Comparison of ENCODE assay signal across 24 cellular contexts in genomic region chr4:148268835-148269234, GRCh38.
DNase-seq lines count a peak whose midpoint lies in the region; ATAC-seq, FAIRE-seq and TF ChIP-seq lines count a peak whose summit lies in the region.
"Had no signal": no experiment of that assay in that cellular context is flagged by ENCODE, and none has a peak within 500 bp of the region (broad histone marks: within the 10 kb centered on the region; RNA-seq: fewer than 3 reads in every experiment).

No MANE protein-coding gene starts in this region.

- no peak overlapping the region for H3K9ac ChIP-seq in neural progenitor cell
- H3K9ac ChIP-seq: BLaER1 had no signal

- no peak overlapping the region for H3K27ac Mint-ChIP-seq in neural progenitor cell
- H3K27ac Mint-ChIP-seq: B cell; CD4-positive, alpha-beta T cell; HFFc6 had no signal

- peak; percentile 18 for FAIRE-seq in bronchial epithelial cell (lab: Jason Lieb, UNC)
- FAIRE-seq: A204.1, D721Med, GM12891, GM18507, H54 had no signal

- H3K79me2 ChIP-seq in neural progenitor cell (ENCODE audit: low read depth) = no peaks in the 10 kb centered on the region

- H3F3A ChIP-seq in neural progenitor cell (ENCODE audit: low read depth) = no peaks in the 10 kb centered on the region

- no peaks in the 10 kb centered on the region for H3K4me1 Mint-ChIP-seq in neural progenitor cell

- no peak for ATAC-seq in HG02642 (IDR thresholded peaks at IDR 0.05; ENCODE audit: poor library complexity, unreplicated experiment)

- no peak overlapping the region for H3K4me2 ChIP-seq in neural progenitor cell
- H3K4me2 ChIP-seq: BLaER1 had no signal

- peaks cover 1% of the 10 kb centered on the region for H3K27me3 ChIP-seq in bronchial epithelial cell (ENCODE audit: control insufficient read depth, insufficient read depth, low read length)
- no peaks in the 10 kb centered on the region for H3K27me3 ChIP-seq in neural progenitor cell
- H3K27me3 ChIP-seq: BLaER1 had no signal

- DNase-seq in ELF-1 (ENCODE audit: low read depth, low spot score) (peak; percentile 15), bronchial epithelial cell (ENCODE audit: low read depth) (no peak), neural progenitor cell (ENCODE audit: low spot score) (no peak), substantia nigra (lab: John Stamatoyannopoulos, UW) (no peak)
- no peak for DNase-seq in activated effector memory CD4-positive, alpha-beta T cell treated with Interleukin-2 at 50 U/mL for 16 hours
- DNase-seq: CD4-positive, alpha-beta T cell; CD8-positive, alpha-beta memory T cell; DMS 273 treated with DMSO at 0.1 percent for 48 hours; DMS79; EL; GF-D8; GOT3; HFFc6 had no signal

- no peaks in the 10 kb centered on the region for H4K20me1 ChIP-seq in neural progenitor cell (ENCODE audit: low read depth)
- H4K20me1 ChIP-seq: BLaER1 had no signal

- H3K4me3 ChIP-seq in bronchial epithelial cell (ENCODE audit: low read depth, low read length) (no peak overlapping the region), neural progenitor cell (no peak overlapping the region)
- H3K4me3 ChIP-seq: BLaER1, HAP-1 had no signal

- no peaks in the 10 kb centered on the region for H3K9me3 ChIP-seq in neural progenitor cell (ENCODE audit: low read depth)
- H3K9me3 ChIP-seq: HAP-1 had no signal

- H3K4me3 Mint-ChIP-seq in neural progenitor cell = no peak overlapping the region
- H3K4me3 Mint-ChIP-seq: B cell; CD4-positive, alpha-beta T cell; CD8-positive, alpha-beta memory T cell; HFFc6 had no signal

- TF ChIP-seq CTCF in bronchial epithelial cell (IDR thresholded peaks at IDR 0.05; ENCODE audit: insufficient read depth, low read length, severe bottlenecking) (no peak), neural progenitor cell (IDR thresholded peaks at IDR 0.05) (no peak)

- H3K36me3 ChIP-seq in bronchial epithelial cell (ENCODE audit: control insufficient read depth, insufficient read depth, low read length) (no peaks in the 10 kb centered on the region), neural progenitor cell (no peaks in the 10 kb centered on the region)
- H3K36me3 ChIP-seq: BLaER1, HAP-1 had no signal

- H3K27me3 Mint-ChIP-seq in neural progenitor cell (ENCODE audit: insufficient read depth, low read depth) = no peaks in the 10 kb centered on the region
- H3K27me3 Mint-ChIP-seq: B cell; CD4-positive, alpha-beta T cell had no signal

- H2AFZ ChIP-seq in neural progenitor cell (replicated peaks) = peak overlapping the region; percentile 34

- no peaks in the 10 kb centered on the region for H3K4me1 ChIP-seq in neural progenitor cell
- H3K4me1 ChIP-seq: BLaER1, HAP-1 had no signal

- H3K9me3 Mint-ChIP-seq in neural progenitor cell = no peaks in the 10 kb centered on the region
- H3K9me3 Mint-ChIP-seq: CD4-positive, alpha-beta T cell; CD8-positive, alpha-beta memory T cell had no signal

- no peak overlapping the region for H3K27ac ChIP-seq in neural progenitor cell
- H3K27ac ChIP-seq in substantia nigra (ENCODE audit: low read depth, low read length, poor library complexity, severe bottlenecking) = no peak overlapping the region
- H3K27ac ChIP-seq: 22Rv1, BLaER1, C4-2B had no signal

- no peaks in the 10 kb centered on the region for H3K36me3 Mint-ChIP-seq in neural progenitor cell
